18 cellular contexts compared by ENCODE assay signal in genomic region chr6:106094261-106094963, GRCh38. TPM values are rescaled to one million over a fixed set of nuclear protein-coding genes. Genes with fewer than 3 reads are reported as not detected.
A peak's percentile ranks its signal among the peaks of the same experiment; 100 is the strongest.
DNase-seq lines count a peak whose midpoint lies in the region; ATAC-seq, FAIRE-seq and TF ChIP-seq lines count a peak whose summit lies in the region.
"Had no signal": no experiment of that assay in that cellular context is flagged by ENCODE, and none has a peak within 500 bp of the region (broad histone marks: within the 10 kb centered on the region; RNA-seq: fewer than 3 reads in every experiment).

No MANE protein-coding gene starts in this region.

- peak; percentile 34 for FAIRE-seq in astrocyte (lab: Jason Lieb, UNC)
- FAIRE-seq: H54, RCC 7860 had no signal

- no CpG with 5 or more reads among the region's 7 CpGs for WGBS in IMR-90 (ENCODE audit: extremely low coverage in 2 of 2, insufficient read length in 1 of 2), 2 experiments

- H3K36me3 Mint-ChIP-seq in T-helper 1 cell treated with Interleukin-12 subunit alpha and Interleukin-12 subunit beta and Interleukin-4 antibody, amounts not matched to agents 30 μg/mL and 1 μg/mL, for 36 hours (ENCODE audit: low read depth): peaks cover 87% of the 10 kb centered on the region
- H3K36me3 Mint-ChIP-seq in astrocyte (ENCODE audit: low read depth, unreplicated experiment): peaks cover 6% of the 10 kb centered on the region

- peaks cover 85% of the 10 kb centered on the region for H3K4me1 Mint-ChIP-seq in T-helper 1 cell treated with Interleukin-12 subunit alpha and Interleukin-12 subunit beta and Interleukin-4 antibody, amounts not matched to agents 30 μg/mL and 1 μg/mL, for 36 hours (ENCODE audit: low read depth)
- H3K4me1 Mint-ChIP-seq in astrocyte (ENCODE audit: low read depth, unreplicated experiment): peaks cover 28% of the 10 kb centered on the region

- H4K5ac ChIP-seq in IMR-90 (ENCODE audit: low read depth, low read length): no peak overlapping the region

- dilution Hi-C loops in IMR-90 (cut with HindIII; ENCODE audit: low sequenced_read_pairs, unreplicated experiment): no loop called here

- H4K20me1 ChIP-seq in IMR-90 (ENCODE audit: insufficient read depth, low read length) (no peaks in the 10 kb centered on the region), astrocyte (ENCODE audit: insufficient read depth, low read length) (no peaks in the 10 kb centered on the region), osteoblast (ENCODE audit: insufficient read depth, low read length) (no peaks in the 10 kb centered on the region)

- H3K27ac Mint-ChIP-seq in T-helper 1 cell treated with Interleukin-12 subunit alpha and Interleukin-12 subunit beta and Interleukin-4 antibody, amounts not matched to agents 30 μg/mL and 1 μg/mL, for 36 hours: peak overlapping the region; percentile 18
- H3K27ac Mint-ChIP-seq in astrocyte (ENCODE audit: unreplicated experiment): no peak overlapping the region

- peak overlapping the region; percentile 26 for H3K4me3 Mint-ChIP-seq in T-helper 1 cell treated with Interleukin-12 subunit alpha and Interleukin-12 subunit beta and Interleukin-4 antibody, amounts not matched to agents 30 μg/mL and 1 μg/mL, for 36 hours
- H3K4me3 Mint-ChIP-seq in astrocyte (ENCODE audit: unreplicated experiment): no peak overlapping the region

- BruUV-seq in IMR-90 (replicated peaks; lab: Mats Ljungman, UMichigan): no TSS peak

- H3K4ac ChIP-seq in IMR-90 (ENCODE audit: low read depth, low read length): no peak overlapping the region

- H3K9me1 ChIP-seq in IMR-90 (ENCODE audit: insufficient read depth, low read length): no peaks in the 10 kb centered on the region; the same call in none of the 2 replicates

- no peak overlapping the region for H3K4me2 ChIP-seq in IMR-90 (ENCODE audit: low read depth, low read length)
- no peak overlapping the region for H3K4me2 ChIP-seq in astrocyte (ENCODE audit: low read length)
- H3K4me2 ChIP-seq in osteoblast (ENCODE audit: insufficient read depth, low read length): peak overlapping the region; percentile 12

- H3K79me1 ChIP-seq in IMR-90 (ENCODE audit: low read depth in 1 of 2, low read length in 2 of 2): peaks cover 10 to 48% of the 10 kb centered on the region in 2 experiments; a peak in 3 of 4 replicates

- H3K23ac ChIP-seq in IMR-90 (ENCODE audit: low read depth, low read length): peak overlapping the region; percentile 9; the same call in 1 of the 2 replicates

- ATAC-seq in IMR-90 (ENCODE audit: low read depth): no peak
- ATAC-seq: left lobe of liver, sciatic nerve had no signal

- H3K27ac ChIP-seq in IMR-90 (ENCODE audit: insufficient read depth, low read length) (no peak overlapping the region), astrocyte (ENCODE audit: low read depth, low read length) (no peak overlapping the region), osteoblast (ENCODE audit: low read depth, low read length) (no peak overlapping the region)
- H3K27ac ChIP-seq: 22Rv1 had no signal

- H3K9me3 ChIP-seq in IMR-90 (ENCODE audit: control insufficient read depth, insufficient read depth, low read length) (no peaks in the 10 kb centered on the region), astrocyte (ENCODE audit: insufficient read depth, low read depth, low read length) (no peaks in the 10 kb centered on the region), osteoblast (ENCODE audit: low read depth, low read length) (no peaks in the 10 kb centered on the region)

- TF ChIP-seq RAD21 in IMR-90 (IDR thresholded peaks at IDR 0.05; ENCODE audit: low read length): no peak

- H3K4me3 ChIP-seq in IMR-90 (ENCODE audit: insufficient read depth, low read depth, low read length) (no peak overlapping the region), astrocyte (ENCODE audit: insufficient read depth, low read depth, low read length) (no peak overlapping the region), osteoblast (ENCODE audit: insufficient read depth, low read length) (no peak overlapping the region), foreskin fibroblast (ENCODE audit: low read depth in 1 of 2, low read length in 2 of 2) (no peak overlapping the region)

- DNase-seq in T-helper 1 cell (no peak), IMR-90 (no peak), astrocyte (ENCODE audit: low read depth) (no peak), osteoblast (ENCODE audit: insufficient read length, low spot score, missing footprints) (no peak), hypothalamus (lab: John Stamatoyannopoulos, UW) (no peak), NAMALWA (ENCODE audit: low spot score) (no peak), foreskin fibroblast (no peak)
- DNase-seq: activated CD4-positive, alpha-beta T cell treated with anti-CD3 and anti-CD28 coated beads, Interleukin-2, amount 50 U/mL, for 48 hours; COR-L47; GF-D8; NCI-H1417 treated with DMSO at 0.1 percent for 48 hours; NCI-H510A treated with DMSO at 0.1 percent for 48 hours had no signal

- H2AK5ac ChIP-seq in IMR-90 (ENCODE audit: low read depth, low read length): 0 out of 2 replicates have a peak overlapping the region, but pooled peaks have one; percentile 31

- intact Hi-C loops in IMR-90 (cut with micrococcal nuclease): no loop called here

- CTCF ChIA-PET in IMR-90 (lab: Yijun Ruan, JAX): interaction anchor here (0.6 to 1.6 kb wide), 2 partner anchors 8 to 78 kb away, joined by 4 to 5 read pairs; partner anchors contain the start of gene PRDM1

- no peak overlapping the region; the same call in 1 of the 2 replicates for H3K14ac ChIP-seq in IMR-90 (replicated peaks; ENCODE audit: low read depth, low read length)

- in situ Hi-C loops in IMR-90 (cut with MboI; ENCODE audit: low sequenced_read_pairs): loop anchor here (10.0 kb wide), 1 partner anchor 210 kb away; no protein-coding TSS in a partner anchor

- H3K56ac ChIP-seq in IMR-90 (ENCODE audit: extremely low read depth, insufficient read depth, low read length): no peak overlapping the region

- H3K27me3 Mint-ChIP-seq in T-helper 1 cell treated with Interleukin-12 subunit alpha and Interleukin-12 subunit beta and Interleukin-4 antibody, amounts not matched to agents 30 μg/mL and 1 μg/mL, for 36 hours (ENCODE audit: low read depth): no peaks in the 10 kb centered on the region
- no peaks in the 10 kb centered on the region for H3K27me3 Mint-ChIP-seq in astrocyte (ENCODE audit: low read depth, unreplicated experiment)

- no peak overlapping the region for H2BK15ac ChIP-seq in IMR-90 (ENCODE audit: low read depth, low read length)

- no peaks in the 10 kb centered on the region for H3K27me3 ChIP-seq in IMR-90 (ENCODE audit: control insufficient read depth, insufficient read depth, low read length)
- H3K27me3 ChIP-seq in astrocyte (ENCODE audit: insufficient read depth, low read length): no peaks in the 10 kb centered on the region
- no peaks in the 10 kb centered on the region for H3K27me3 ChIP-seq in osteoblast (ENCODE audit: insufficient read depth, low read length)

- H2BK5ac ChIP-seq in IMR-90 (ENCODE audit: low read depth, low read length, poor library complexity, severe bottlenecking): no peak overlapping the region

- H2AK9ac ChIP-seq in IMR-90 (replicated peaks; ENCODE audit: low read depth, low read length, poor library complexity): no peak overlapping the region

- no peak for TF ChIP-seq CTCF in IMR-90 (conservative IDR thresholded peaks at IDR 0.05; ENCODE audit: low read depth, low read length)
- no peak for TF ChIP-seq CTCF in astrocyte (IDR thresholded peaks at IDR 0.05; ENCODE audit: insufficient read depth, low read depth, low read length)
- TF ChIP-seq CTCF in osteoblast (IDR thresholded peaks at IDR 0.05; ENCODE audit: extremely low read depth, low read depth, low read length): no peak
- no peak for TF ChIP-seq CTCF in foreskin fibroblast (IDR thresholded peaks at IDR 0.05; ENCODE audit: low read depth, low read length)

- POLR2A ChIA-PET in IMR-90 (lab: Charles Lee; ENCODE audit: unreplicated experiment): interaction anchor here (0.6 kb wide), 1 partner anchor 36 kb away, joined by 10 read pairs; no protein-coding TSS in a partner anchor

- no peak overlapping the region for H3K18ac ChIP-seq in IMR-90 (ENCODE audit: low read depth, low read length)

- no peak overlapping the region for H2AFZ ChIP-seq in IMR-90 (replicated peaks; ENCODE audit: low read length, poor library complexity)
- no peak overlapping the region for H2AFZ ChIP-seq in astrocyte (ENCODE audit: low read depth, low read length)
- peak overlapping the region; percentile 8 for H2AFZ ChIP-seq in osteoblast (ENCODE audit: low read length)

- H2BK120ac ChIP-seq in IMR-90 (ENCODE audit: low read depth, low read length): no peak overlapping the region

- no peak overlapping the region for H2BK20ac ChIP-seq in IMR-90 (ENCODE audit: low read depth, low read length)

- H4K91ac ChIP-seq in IMR-90 (ENCODE audit: insufficient read depth, low read depth, low read length): no peak overlapping the region

- H3K79me2 ChIP-seq in astrocyte (ENCODE audit: insufficient read depth, low read length) (peaks cover 37% of the 10 kb centered on the region), osteoblast (ENCODE audit: insufficient read depth, low read length) (no peaks in the 10 kb centered on the region)

- TF ChIP-seq POLR2A in IMR-90 (IDR thresholded peaks at IDR 0.05; ENCODE audit: low read depth, low read length): no peak

- H3K36me3 ChIP-seq in IMR-90 (ENCODE audit: control insufficient read depth, insufficient read depth, low read length): peaks cover 3% of the 10 kb centered on the region; the same call in 1 of the 2 replicates
- H3K36me3 ChIP-seq in astrocyte (ENCODE audit: insufficient read depth, low read length): peaks cover 5% of the 10 kb centered on the region
- H3K36me3 ChIP-seq in osteoblast (ENCODE audit: insufficient read depth, low read length): no peaks in the 10 kb centered on the region

- H3K9ac ChIP-seq in IMR-90 (ENCODE audit: low read depth, low read length): no peak overlapping the region
- no peak overlapping the region for H3K9ac ChIP-seq in astrocyte (ENCODE audit: low read length)

- no peaks in the 10 kb centered on the region for H3K9me3 Mint-ChIP-seq in T-helper 1 cell treated with Interleukin-12 subunit alpha and Interleukin-12 subunit beta and Interleukin-4 antibody, amounts not matched to agents 30 μg/mL and 1 μg/mL, for 36 hours
- no peaks in the 10 kb centered on the region for H3K9me3 Mint-ChIP-seq in astrocyte (ENCODE audit: unreplicated experiment)

- H3K4me1 ChIP-seq in IMR-90 (ENCODE audit: control insufficient read depth, insufficient read depth, low read length) (peaks cover 5% of the 10 kb centered on the region; the same call in 1 of the 2 replicates), astrocyte (ENCODE audit: insufficient read depth, low read length) (peaks cover 18% of the 10 kb centered on the region), osteoblast (ENCODE audit: insufficient read depth, low read length) (peaks cover 29% of the 10 kb centered on the region)

- no peak overlapping the region for H4K8ac ChIP-seq in IMR-90 (ENCODE audit: low read depth in 2 of 2, low read length in 2 of 2)

TF ChIP-seq in IMR-90, 13 proteins besides CTCF, POLR2A, EP300 and RAD21 (continues in another document):
- TF ChIP-seq MAZ (IDR thresholded peaks at IDR 0.05; ENCODE audit: borderline replicate concordance, low read depth, low read length) (no peak), MXI1 (IDR thresholded peaks at IDR 0.05; ENCODE audit: borderline replicate concordance, low read depth, low read length) (no peak)

RNA-seq across cellular contexts. Expression of gene PRDM1, which starts 8.3 kb away (rescaled TPM):
- total RNA-seq in IMR-90 (2012; rRNA removed) (2.3 and 6.9 TPM in 2 replicates), astrocyte (10.5 and 11.4 TPM in 2 replicates), osteoblast (1.8 and 2.5 TPM in 2 replicates)
- 3.0 and 3.9 TPM in 2 replicates for polyA plus RNA-seq in IMR-90 (2012; rRNA removed)
- 2.5 and 2.9 TPM in 2 replicates for polyA plus RNA-seq in IMR-90 (2012; cell fraction: cytosol; rRNA removed)
- polyA plus RNA-seq in IMR-90 (2012; cell fraction: nucleus; rRNA removed; ENCODE audit: low replicate concordance): 11.9 and 13.5 TPM in 2 replicates
